In genomic region chr11:95728790-95729189, GRCh38 we compare ENCODE assay signal across 28 cellular contexts.
"Had no signal": no experiment of that assay in that cellular context is flagged by ENCODE, and none has a peak within 500 bp of the region (broad histone marks: within the 10 kb centered on the region; RNA-seq: fewer than 3 reads in every experiment).

No MANE protein-coding gene starts in this region.

- H3K27ac ChIP-seq: colonic mucosa, coronary artery, epithelial cell of prostate, esophagus muscularis mucosa, esophagus squamous epithelium, foreskin keratinocyte, gastrocnemius medialis, gastroesophageal sphincter, heart left ventricle, heart right ventricle had no signal

- H3K4me3 Mint-ChIP-seq: dendritic cell treated with granulocyte-macrophage colony-stimulating factor and Interleukin-4, amounts not matched to agents 40 ng/mL and 50 ng/mL, for 4 days; effector memory CD8-positive, alpha-beta T cell; endodermal cell had no signal

- H3K4me3 ChIP-seq: colonic mucosa, coronary artery, dorsolateral prefrontal cortex, esophagus muscularis mucosa, esophagus squamous epithelium, gastrocnemius medialis, gastroesophageal sphincter, heart left ventricle, heart right ventricle had no signal

- ATAC-seq: effector memory CD8-positive, alpha-beta T cell; esophagus mucosa; foreskin keratinocyte; gastrocnemius medialis; gastroesophageal sphincter; heart left ventricle; heart right ventricle had no signal

- H3K36me3 ChIP-seq: colonic mucosa, esophagus muscularis mucosa, esophagus squamous epithelium, gastrocnemius medialis, gastroesophageal sphincter, heart left ventricle, heart right ventricle had no signal

- FAIRE-seq: colon, endometrium, endothelial cell of umbilical vein, frontal cortex had no signal

- H3K9me3 Mint-ChIP-seq: dendritic cell treated with granulocyte-macrophage colony-stimulating factor and Interleukin-4, amounts not matched to agents 40 ng/mL and 50 ng/mL, for 4 days; effector memory CD8-positive, alpha-beta T cell had no signal

- H3K27me3 ChIP-seq: colonic mucosa, dorsolateral prefrontal cortex, esophagus muscularis mucosa, esophagus squamous epithelium, foreskin keratinocyte, gastrocnemius medialis, gastroesophageal sphincter, heart left ventricle, heart right ventricle had no signal

- H3K27me3 Mint-ChIP-seq: dendritic cell treated with granulocyte-macrophage colony-stimulating factor and Interleukin-4, amounts not matched to agents 40 ng/mL and 50 ng/mL, for 4 days had no signal

- H3K27ac Mint-ChIP-seq: dendritic cell treated with granulocyte-macrophage colony-stimulating factor and Interleukin-4, amounts not matched to agents 40 ng/mL and 50 ng/mL, for 4 days; effector memory CD8-positive, alpha-beta T cell; endodermal cell had no signal

- H3K4me1 ChIP-seq: colonic mucosa, foreskin keratinocyte had no signal

- DNase-seq: colonic mucosa; cortex of kidney; dermis blood vessel endothelial cell; dorsolateral prefrontal cortex; effector CD4-positive, alpha-beta T cell; effector CD8-positive, alpha-beta T cell; effector memory CD4-positive, alpha-beta T cell; effector memory CD8-positive, alpha-beta T cell; endodermal cell; esophagus squamous epithelium; foreskin fibroblast; foreskin keratinocyte; foreskin melanocyte; gastrocnemius medialis; glutamatergic neuron; head of caudate nucleus; heart left ventricle; heart right ventricle had no signal

- H3K9me3 ChIP-seq: colonic mucosa, esophagus muscularis mucosa, esophagus squamous epithelium, gastrocnemius medialis, gastroesophageal sphincter, heart left ventricle, heart right ventricle had no signal
